ENCODE assay signal across 23 cellular contexts in the genomic region with DNA sequence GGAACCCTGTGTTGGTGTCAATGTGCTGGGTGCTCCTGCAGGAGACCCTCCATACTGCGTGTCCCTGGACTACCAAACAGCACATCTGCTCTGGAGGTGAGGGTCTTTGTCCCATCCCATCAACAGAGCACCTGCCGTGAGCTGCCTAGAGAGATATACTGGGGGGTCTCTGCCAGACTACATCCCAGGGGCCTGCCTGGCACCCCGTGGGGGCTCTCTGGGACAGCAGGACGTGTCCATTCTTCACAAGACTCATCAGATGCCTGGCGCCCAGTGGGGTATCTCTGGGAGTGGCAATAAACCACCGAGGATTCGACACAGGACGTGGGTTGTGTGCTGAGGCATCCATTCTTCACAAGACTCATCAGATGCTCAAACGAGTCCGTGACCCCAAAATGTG. TPM values are rescaled to one million over a fixed set of nuclear protein-coding genes. Genes with fewer than 3 reads are reported as not detected.
"Had no signal": no experiment of that assay in that cellular context is flagged by ENCODE, and none has a peak within 500 bp of the region (broad histone marks: within the 10 kb centered on the region; RNA-seq: fewer than 3 reads in every experiment).

No MANE protein-coding gene starts in this region.

- H3K9me3 Mint-ChIP-seq: activated CD4-positive, alpha-beta T cell treated with anti-CD3 and anti-CD28 coated beads, Interleukin-2, amount 10 ng/mL, durations not matched to agents 7 days and 5 days; activated naive CD4-positive, alpha-beta T cell treated with anti-CD3 and anti-CD28 coated beads, Interleukin-2, amount 50 U/mL, for 72 hours; activated naive CD8-positive, alpha-beta T cell treated with anti-CD3 and anti-CD28 coated beads, Interleukin-2, amount 50 U/mL, for 24 hours had no signal

- H3K27me3 Mint-ChIP-seq: activated CD4-positive, alpha-beta T cell treated with anti-CD3 and anti-CD28 coated beads, Interleukin-2, amount 10 ng/mL, durations not matched to agents 7 days and 5 days had no signal

- H3K36me3 Mint-ChIP-seq: activated CD4-positive, alpha-beta memory T cell treated with anti-CD3 and anti-CD28 coated beads for 36 hours; activated naive CD4-positive, alpha-beta T cell treated with anti-CD3 and anti-CD28 coated beads, Interleukin-2, amount 50 U/mL, for 72 hours had no signal

- H3K4me3 Mint-ChIP-seq: activated CD4-positive, alpha-beta memory T cell treated with anti-CD3 and anti-CD28 coated beads for 36 hours; activated CD4-positive, alpha-beta T cell treated with anti-CD3 and anti-CD28 coated beads, Interleukin-2, amount 10 ng/mL, durations not matched to agents 7 days and 5 days; activated naive CD8-positive, alpha-beta T cell treated with anti-CD3 and anti-CD28 coated beads, Interleukin-2, amount 50 U/mL, for 24 hours; activated T-cell treated with anti-CD3 and anti-CD28 coated beads, Interleukin-2, amount 50 U/mL, for 4 hours; T-helper 17 cell had no signal

- H3K27me3 ChIP-seq: brain microvascular endothelial cell, cardiac muscle cell had no signal

- ATAC-seq: activated naive CD4-positive, alpha-beta T cell treated with anti-CD3 and anti-CD28 coated beads, Interleukin-2, amount 50 U/mL, for 72 hours; activated T-cell treated with anti-CD3 and anti-CD28 coated beads, Interleukin-2, amount 50 U/mL, for 4 hours; PC-3; T-helper 17 cell had no signal

- H3K4me1 Mint-ChIP-seq: activated CD4-positive, alpha-beta T cell treated with anti-CD3 and anti-CD28 coated beads, Interleukin-2, amount 10 ng/mL, durations not matched to agents 7 days and 5 days; activated naive CD8-positive, alpha-beta T cell treated with anti-CD3 and anti-CD28 coated beads, Interleukin-2, amount 50 U/mL, for 24 hours; T-helper 17 cell had no signal

- DNase-seq: activated CD4-positive, alpha-beta memory T cell treated with anti-CD3 and anti-CD28 coated beads for 36 hours; activated CD4-positive, alpha-beta T cell treated with anti-CD3 and anti-CD28 coated beads, Interleukin-2, amount 10 ng/mL, durations not matched to agents 7 days and 5 days; activated CD4-positive, CD25-positive, alpha-beta regulatory T cell; activated CD8-positive, alpha-beta memory T cell treated with anti-CD3 and anti-CD28 coated beads for 24 hours; activated naive CD4-positive, alpha-beta T cell treated with Interleukin-2 at 50 U/mL for 16 hours; activated naive CD8-positive, alpha-beta T cell treated with anti-CD3 and anti-CD28 coated beads, Interleukin-2, amount 50 U/mL, for 24 hours; activated T-cell treated with anti-CD3 and anti-CD28 coated beads, Interleukin-2, amount 50 U/mL, for 4 hours; amniotic stem cell; brain microvascular endothelial cell; Kasumi-1; KBM-7; NCI-H1105 treated with DMSO at 0.1 percent for 48 hours; NCI-H1436 treated with DMSO at 0.1 percent for 48 hours; NCI-H187 treated with DMSO at 0.1 percent for 48 hours; NCI-H2081 treated with DMSO at 0.1 percent for 48 hours; NCI-H446; NCI-H524; PC-3; SIG-M5; T-helper 17 cell; T-helper 9 cell had no signal

- H3K27ac ChIP-seq: brain microvascular endothelial cell, cardiac muscle cell had no signal

- H3K4me3 ChIP-seq: cardiac muscle cell had no signal

- H3K27ac Mint-ChIP-seq: activated CD4-positive, alpha-beta memory T cell treated with anti-CD3 and anti-CD28 coated beads for 36 hours; activated CD4-positive, alpha-beta T cell treated with anti-CD3 and anti-CD28 coated beads, Interleukin-2, amount 10 ng/mL, durations not matched to agents 7 days and 5 days; activated naive CD4-positive, alpha-beta T cell treated with anti-CD3 and anti-CD28 coated beads, Interleukin-2, amount 50 U/mL, for 72 hours; activated naive CD8-positive, alpha-beta T cell treated with anti-CD3 and anti-CD28 coated beads, Interleukin-2, amount 50 U/mL, for 24 hours; T-helper 17 cell had no signal

- H3K36me3 ChIP-seq: brain microvascular endothelial cell, cardiac muscle cell had no signal

RNA-seq across cellular contexts. Expression of a gene that starts 42.7 kb away (rescaled TPM):
- total RNA-seq: activated CD4-positive, alpha-beta memory T cell treated with anti-CD3 and anti-CD28 coated beads for 36 hours; activated CD4-positive, alpha-beta T cell treated with anti-CD3 and anti-CD28 coated beads, Interleukin-2, amount 10 ng/mL, durations not matched to agents 7 days and 5 days; activated naive CD4-positive, alpha-beta T cell treated with anti-CD3 and anti-CD28 coated beads, Interleukin-2, amount 50 U/mL, for 72 hours had no signal
